In genomic region chr5:172859966-172860365, GRCh38 we compare ENCODE assay signal across 12 cellular contexts. TPM values are rescaled to one million over a fixed set of nuclear protein-coding genes. Genes with fewer than 3 reads are reported as not detected.
DNase-seq lines count a peak whose midpoint lies in the region; FAIRE-seq and TF ChIP-seq lines count a peak whose summit lies in the region.
"Had no signal": no experiment of that assay in that cellular context is flagged by ENCODE, and none has a peak within 500 bp of the region (broad histone marks: within the 10 kb centered on the region; RNA-seq: fewer than 3 reads in every experiment).

No MANE protein-coding gene starts in this region.

- no peak for FAIRE-seq in bronchial epithelial cell (lab: Jason Lieb, UNC)

- TF ChIP-seq CTCF in bronchial epithelial cell (IDR thresholded peaks at IDR 0.05; ENCODE audit: insufficient read depth, low read length, severe bottlenecking) (no peak), mesothelial cell of epicardium (IDR thresholded peaks at IDR 0.05; ENCODE audit: unreplicated experiment) (no peak)

- H3K36me3 ChIP-seq in bronchial epithelial cell (ENCODE audit: control insufficient read depth, insufficient read depth, low read length) = peaks cover 6% of the 10 kb centered on the region
- H3K36me3 ChIP-seq in subcutaneous abdominal adipose tissue (ENCODE audit: control insufficient read depth in 5 of 5, insufficient read depth in 5 of 5, low read length in 5 of 5) = no peaks in the 10 kb centered on the region

- H3K27ac ChIP-seq in subcutaneous abdominal adipose tissue (ENCODE audit: low read depth, low read length) = peak overlapping the region; percentile 95

- no peaks in the 10 kb centered on the region for H3K4me1 Mint-ChIP-seq in mesothelial cell of epicardium

- DNase-seq in HT-29 (ENCODE audit: low spot score) = peak; percentile 45
- DNase-seq in bronchial epithelial cell (ENCODE audit: low read depth) = peak; percentile 68
- no peak for DNase-seq in mesothelial cell of epicardium (ENCODE audit: low spot score in 2 of 2, unreplicated experiment in 2 of 2)
- no peak for DNase-seq in GM03348 (ENCODE audit: low spot score)
- DNase-seq in AG20443 (ENCODE audit: low spot score) = no peak
- DNase-seq in activated CD4-positive, CD25-positive, alpha-beta regulatory T cell (lab: John Stamatoyannopoulos, UW) = no peak
- no peak for DNase-seq in activated CD4-positive, alpha-beta T cell treated with anti-CD3 and anti-CD28 coated beads, Interleukin-2, amount 50 U/mL, for 4 hours
- DNase-seq: activated CD4-positive, CD25-positive, alpha-beta regulatory T cell treated with anti-CD3 and anti-CD28 coated beads, Interleukin-2, amount 50 U/mL, for 72 hours; DND-41; NCI-H1436 treated with DMSO at 0.1 percent for 48 hours had no signal

- H3K9ac ChIP-seq in subcutaneous abdominal adipose tissue (ENCODE audit: low read length in 5 of 5) = peak overlapping the region; percentile 64 to 87 (median 65)

- H3K27me3 ChIP-seq in bronchial epithelial cell (ENCODE audit: control insufficient read depth, insufficient read depth, low read length) = no peaks in the 10 kb centered on the region
- peaks cover 0 to 5% (median 0%) of the 10 kb centered on the region in 5 donors for H3K27me3 ChIP-seq in subcutaneous abdominal adipose tissue (ENCODE audit: control insufficient read depth in 5 of 5, insufficient read depth in 4 of 5, low read length in 5 of 5)

- no peak overlapping the region for H3K4me3 ChIP-seq in bronchial epithelial cell (ENCODE audit: low read depth, low read length)
- H3K4me3 ChIP-seq in subcutaneous abdominal adipose tissue (ENCODE audit: low read depth in 1 of 5, low read length in 5 of 5) = peak overlapping the region; percentile 6 to 54 (median 38)

- H3K4me3 Mint-ChIP-seq in mesothelial cell of epicardium = no peak overlapping the region
- H3K4me3 Mint-ChIP-seq: activated naive CD8-positive, alpha-beta T cell had no signal

- no peaks in the 10 kb centered on the region for H3K9me3 ChIP-seq in subcutaneous abdominal adipose tissue (ENCODE audit: control insufficient read depth in 5 of 5, low read length in 5 of 5)

- no peaks in the 10 kb centered on the region for H3K9me3 Mint-ChIP-seq in mesothelial cell of epicardium

- no peaks in the 10 kb centered on the region for H3K27me3 Mint-ChIP-seq in mesothelial cell of epicardium (ENCODE audit: low read depth)
- H3K27me3 Mint-ChIP-seq: activated naive CD8-positive, alpha-beta T cell had no signal

- H3K4me1 ChIP-seq in subcutaneous abdominal adipose tissue (ENCODE audit: control insufficient read depth in 5 of 5, insufficient read depth in 5 of 5, low read length in 5 of 5) = peaks cover 47 to 84% (median 75%) of the 10 kb centered on the region in 5 donors

- H3K27ac Mint-ChIP-seq in mesothelial cell of epicardium = peak overlapping the region; percentile 22
- H3K27ac Mint-ChIP-seq: activated naive CD8-positive, alpha-beta T cell had no signal

- H3K36me3 Mint-ChIP-seq in mesothelial cell of epicardium = peaks cover 4% of the 10 kb centered on the region

RNA-seq across cellular contexts. Expression of gene ERGIC1, which starts 25.9 kb away (rescaled TPM):
- 132 and 159 TPM in 2 replicates for total RNA-seq in HT-29 (2014; rRNA removed; shearing (Covaris generic))
- total RNA-seq in bronchial epithelial cell = 105 and 116 TPM in 2 replicates
- 107 to 110 TPM (median 109 TPM) in 3 replicates for total RNA-seq in mesothelial cell of epicardium

Comparison
In these comparisons a context has a peak if more than half of its experiments do, and no peak if none do; other contexts are left out.
1. DNase-seq: peak in HT-29 (single experiment) and bronchial epithelial cell (single experiment); none in mesothelial cell of epicardium (0 of 2), GM03348 (single experiment), AG20443 (single experiment), activated CD4-positive, CD25-positive, alpha-beta regulatory T cell (0 of 4) and activated CD4-positive, alpha-beta T cell treated with anti-CD3 and anti-CD28 coated beads, Interleukin-2, amount 50 U/mL, for 4 hours (0 of 2).